11 cellular contexts compared by ENCODE assay signal in genomic region chr17:33521784-33522183, GRCh38.
DNase-seq lines count a peak whose midpoint lies in the region; ATAC-seq, FAIRE-seq and TF ChIP-seq lines count a peak whose summit lies in the region.
"Had no signal": no experiment of that assay in that cellular context is flagged by ENCODE, and none has a peak within 500 bp of the region (broad histone marks: within the 10 kb centered on the region; RNA-seq: fewer than 3 reads in every experiment).

No MANE protein-coding gene starts in this region.

- ATAC-seq in HG02884 (IDR thresholded peaks at IDR 0.05; ENCODE audit: unreplicated experiment) = no peak

- H3K9ac ChIP-seq in keratinocyte (ENCODE audit: control insufficient read depth, extremely low read depth, insufficient read depth, low read length) = no peak overlapping the region

- H3K36me3 ChIP-seq in BE2C (no peaks in the 10 kb centered on the region), keratinocyte (ENCODE audit: control insufficient read depth in 2 of 2, extremely low read depth in 1 of 2, insufficient read depth in 2 of 2, low read length in 2 of 2) (no peaks in the 10 kb centered on the region)

- no peak for FAIRE-seq in keratinocyte (lab: Jason Lieb, UNC)

- H4K20me1 ChIP-seq in keratinocyte (ENCODE audit: control insufficient read depth, extremely low read depth, insufficient read depth, low read length) = peaks cover 3% of the 10 kb centered on the region

- H3K79me2 ChIP-seq in keratinocyte (ENCODE audit: control insufficient read depth, insufficient read depth, low read length) = no peaks in the 10 kb centered on the region

- in situ Hi-C loops in SK-MEL-5 (cut with HindIII; ENCODE audit: low pct_unique_long_range_greater_than_20kb, low sequenced_read_pairs) = no loop called here

- H2AFZ ChIP-seq in keratinocyte (ENCODE audit: control insufficient read depth, low read length) = no peak overlapping the region

- no peak overlapping the region for H3K27ac ChIP-seq in keratinocyte (ENCODE audit: control insufficient read depth, insufficient read depth, low read length)

- DNase-seq in BE2C = peak; percentile 66
- no peak for DNase-seq in GM10266 (ENCODE audit: extremely low spot score)
- DNase-seq in SK-MEL-5 (ENCODE audit: low read depth, low spot score) = peak; percentile 14
- no peak for DNase-seq in keratinocyte (ENCODE audit: low read depth, low spot score)
- no peak for DNase-seq in Kasumi-1 (lab: John Stamatoyannopoulos, UW)
- DNase-seq in GM03348 (ENCODE audit: low spot score) = no peak
- no peak for DNase-seq in NCI-H2107 treated with DMSO at 0.1 percent for 48 hours (lab: John Stamatoyannopoulos, UW; ENCODE audit: unreplicated experiment)
- DNase-seq: aorta, foreskin melanocyte, NCI-H524 treated with DMSO at 0.1 percent for 48 hours had no signal

- TF ChIP-seq CTCF in BE2C (IDR thresholded peaks at IDR 0.05; ENCODE audit: low read depth, low read length) (peak; percentile 62), GM10266 (IDR thresholded peaks at IDR 0.05; ENCODE audit: control insufficient read depth, insufficient read depth, low read depth, missing control alignments) (peak; percentile 37), keratinocyte (optimal IDR thresholded peaks at IDR 0.05 in 1 of 3, IDR thresholded peaks at IDR 0.05 in 1 of 3, conservative IDR thresholded peaks at IDR 0.05 in 1 of 3; ENCODE audit: extremely low read depth in 1 of 3, insufficient read depth in 2 of 3, low read length in 3 of 3) (peak in 2 of 3 experiments; percentile 50 to 60)

- no peak overlapping the region for H3K4me2 ChIP-seq in keratinocyte (ENCODE audit: control insufficient read depth, extremely low read depth, insufficient read depth, low read depth, low read length)

- dilution Hi-C loops in keratinocyte (cut with MboI; ENCODE audit: extremely low pct_ligation_motif_present, low sequenced_read_pairs) = no loop called here

- H3K27me3 ChIP-seq in BE2C (no peaks in the 10 kb centered on the region), keratinocyte (ENCODE audit: control insufficient read depth, extremely low read depth, insufficient read depth, low read length) (no peaks in the 10 kb centered on the region)

- H3K4me3 ChIP-seq in BE2C (ENCODE audit: low read depth, low read length) (no peak overlapping the region), keratinocyte (ENCODE audit: control insufficient read depth in 2 of 3, extremely low read depth in 1 of 3, insufficient read depth in 2 of 3, low read depth in 1 of 3, low read length in 3 of 3) (no peak overlapping the region)

- no peaks in the 10 kb centered on the region for H3K9me1 ChIP-seq in keratinocyte (ENCODE audit: control insufficient read depth, extremely low read depth, insufficient read depth, low read length)

- H3K4me1 ChIP-seq in BE2C = no peaks in the 10 kb centered on the region
- H3K4me1 ChIP-seq in keratinocyte (ENCODE audit: control insufficient read depth, extremely low read depth, insufficient read depth, low read length) = no peaks in the 10 kb centered on the region

- H3K9me3 ChIP-seq in BE2C = no peaks in the 10 kb centered on the region
- no peaks in the 10 kb centered on the region for H3K9me3 ChIP-seq in keratinocyte (ENCODE audit: control insufficient read depth, low read depth, low read length)

Comparison
In these comparisons a context has a peak if more than half of its experiments do, and no peak if none do; other contexts are left out.
1. DNase-seq: peak in BE2C (single experiment) and SK-MEL-5 (single experiment); none in GM10266 (single experiment), keratinocyte (single experiment), Kasumi-1 (0 of 2), GM03348 (single experiment) and NCI-H2107 treated with DMSO at 0.1 percent for 48 hours (single experiment).
2. Peak in every context shown above with its lines, with median percentiles within 50 percentile points of each other: CTCF ChIP-seq.